In genomic region chr22:47561115-47561675, GRCh38 we compare ENCODE assay signal across 25 cellular contexts.
DNase-seq lines count a peak whose midpoint lies in the region; ATAC-seq and TF ChIP-seq lines count a peak whose summit lies in the region.
"Had no signal": no experiment of that assay in that cellular context is flagged by ENCODE, and none has a peak within 500 bp of the region (broad histone marks: within the 10 kb centered on the region; RNA-seq: fewer than 3 reads in every experiment).

No MANE protein-coding gene starts in this region.

- no peaks in the 10 kb centered on the region for H3K36me3 ChIP-seq in neuronal stem cell (replicated peaks in 1 of 2; ENCODE audit: control insufficient read depth in 2 of 2, insufficient read depth in 2 of 2, low read length in 2 of 2)
- H3K36me3 ChIP-seq: BE2C, BLaER1 had no signal

- peaks cover 26% of the 10 kb centered on the region for H3K9me3 Mint-ChIP-seq in type B pancreatic cell
- H3K9me3 Mint-ChIP-seq: CD4-positive, CD25-positive, alpha-beta regulatory T cell; CD8-positive, alpha-beta memory T cell had no signal

- no peak overlapping the region for H2BK12ac ChIP-seq in neuronal stem cell (ENCODE audit: low read length)

- no peak overlapping the region for H3K27ac Mint-ChIP-seq in type B pancreatic cell
- H3K27ac Mint-ChIP-seq: CD14-positive monocyte; CD4-positive, alpha-beta memory T cell; CD4-positive, CD25-positive, alpha-beta regulatory T cell; CD8-positive, alpha-beta memory T cell had no signal

- H3K18ac ChIP-seq in neuronal stem cell (ENCODE audit: low read length): no peak overlapping the region

- no peak for ATAC-seq in HG02970 (IDR thresholded peaks at IDR 0.05; ENCODE audit: low FRiP score, unreplicated experiment)
- ATAC-seq: GM12878 had no signal

- no peak overlapping the region for H2AK5ac ChIP-seq in neuronal stem cell (ENCODE audit: low read depth, low read length)

- H3K9ac ChIP-seq in neuronal stem cell (ENCODE audit: low read depth, low read length, poor library complexity): no peak overlapping the region
- H3K9ac ChIP-seq: BLaER1 had no signal

- H3K4ac ChIP-seq in neuronal stem cell (ENCODE audit: low read length): no peak overlapping the region

- H4K91ac ChIP-seq in neuronal stem cell (ENCODE audit: low read depth, low read length, poor library complexity): no peak overlapping the region

- peak; percentile 26 for DNase-seq in activated CD8-positive, alpha-beta memory T cell treated with anti-CD3 and anti-CD28 coated beads for 24 hours
- no peak for DNase-seq in activated CD8-positive, alpha-beta memory T cell treated with anti-CD3 and anti-CD28 coated beads, Interleukin-2, amount 50 U/mL, for 4 hours
- DNase-seq in islet precursor cell (peak; percentile 21), neuronal stem cell (ENCODE audit: low spot score) (no peak), type B pancreatic cell (ENCODE audit: extremely low spot score, unreplicated experiment) (peak; percentile 43), NCI-H2081 treated with DMSO at 0.1 percent for 48 hours (lab: John Stamatoyannopoulos, UW) (no peak)
- DNase-seq in stimulated activated CD4-positive, alpha-beta T cell treated with anti-CD3 and anti-CD28 coated beads, Interleukin-2, amount 100 ng/mL, for 48 hours: no peak
- DNase-seq: 8988T; ACHN; BE2C; C1 segment of cervical spinal cord; CD4-positive, alpha-beta memory T cell; CD4-positive, CD25-positive, alpha-beta regulatory T cell; CD8-positive, alpha-beta memory T cell; COR-L47; DMS 273 treated with DMSO at 0.1 percent for 48 hours; DMS153; DMS79; DND-41; EL; GDM1 had no signal

- H2AFZ ChIP-seq in neuronal stem cell (ENCODE audit: low read length): no peak overlapping the region

- H4K8ac ChIP-seq in neuronal stem cell (ENCODE audit: low read depth, low read length): no peak overlapping the region

- no peak overlapping the region for H3K4me3 Mint-ChIP-seq in type B pancreatic cell
- H3K4me3 Mint-ChIP-seq: CD14-positive monocyte; CD4-positive, alpha-beta memory T cell; CD4-positive, CD25-positive, alpha-beta regulatory T cell; CD8-positive, alpha-beta memory T cell had no signal

- no peaks in the 10 kb centered on the region for H3K27me3 Mint-ChIP-seq in type B pancreatic cell
- H3K27me3 Mint-ChIP-seq: CD4-positive, CD25-positive, alpha-beta regulatory T cell had no signal

- TF ChIP-seq CTCF in type B pancreatic cell (conservative IDR thresholded peaks at IDR 0.05): no peak

- H3K9me3 ChIP-seq in neuronal stem cell (replicated peaks in 1 of 2; ENCODE audit: control insufficient read depth in 2 of 2, insufficient read depth in 1 of 2, low read depth in 1 of 2, low read length in 2 of 2): peaks cover 0 to 62% of the 10 kb centered on the region in 2 donors
- H3K9me3 ChIP-seq: BE2C had no signal

- no peak overlapping the region for H3K23ac ChIP-seq in neuronal stem cell (ENCODE audit: low read depth, low read length, poor library complexity)

- peaks cover 2% of the 10 kb centered on the region for H3K79me1 ChIP-seq in neuronal stem cell (ENCODE audit: low read depth, low read length)

- no peak overlapping the region for H3K4me2 ChIP-seq in neuronal stem cell (ENCODE audit: insufficient read depth, low read length, poor library complexity, severe bottlenecking)
- H3K4me2 ChIP-seq: BLaER1 had no signal

- H3K27me3 ChIP-seq in neuronal stem cell (ENCODE audit: control insufficient read depth in 3 of 3, insufficient read depth in 3 of 3, low read depth in 1 of 3, low read length in 3 of 3): peaks cover 0 to 3% (median 2%) of the 10 kb centered on the region in 3 experiments
- H3K27me3 ChIP-seq: BE2C, BLaER1 had no signal

- H3K4me1 ChIP-seq in neuronal stem cell (ENCODE audit: control insufficient read depth in 2 of 2, insufficient read depth in 1 of 2, low read depth in 1 of 2, low read length in 2 of 2): no peaks in the 10 kb centered on the region
- H3K4me1 ChIP-seq: BE2C had no signal

- H2BK120ac ChIP-seq in neuronal stem cell (ENCODE audit: low read depth, low read length): no peak overlapping the region

- WGBS in neuronal stem cell (ENCODE audit: extremely low coverage in 2 of 2, insufficient read length in 2 of 2, insufficient replicate concordance in 1 of 2), 2 donors: no CpG with 5 or more reads among the region's 9 CpGs

- no peak overlapping the region for H3K27ac ChIP-seq in neuronal stem cell (replicated peaks; ENCODE audit: low read length)
- H3K27ac ChIP-seq: BLaER1 had no signal

- peak overlapping the region; percentile 1 for H2BK5ac ChIP-seq in neuronal stem cell (ENCODE audit: low read length)

- no peak overlapping the region for H2BK15ac ChIP-seq in neuronal stem cell (ENCODE audit: low read length)

- no peaks in the 10 kb centered on the region for H3K4me1 Mint-ChIP-seq in type B pancreatic cell (ENCODE audit: unreplicated experiment)
- H3K4me1 Mint-ChIP-seq: CD14-positive monocyte; CD4-positive, CD25-positive, alpha-beta regulatory T cell; CD8-positive, alpha-beta memory T cell had no signal

- H3K36me3 Mint-ChIP-seq in type B pancreatic cell: peaks cover 4% of the 10 kb centered on the region
- H3K36me3 Mint-ChIP-seq: CD14-positive monocyte; CD4-positive, alpha-beta memory T cell; CD4-positive, CD25-positive, alpha-beta regulatory T cell had no signal

- peak overlapping the region in 1 of 2 donors; percentile 25 for H3K4me3 ChIP-seq in neuronal stem cell (ENCODE audit: low read length in 2 of 2)
- H3K4me3 ChIP-seq: BLaER1, GM12878 had no signal

- no peak overlapping the region for H3K14ac ChIP-seq in neuronal stem cell (ENCODE audit: low read length)

Comparison
In these comparisons a context has a peak if more than half of its experiments do, and no peak if none do; other contexts are left out.
1. DNase-seq: peak in activated CD8-positive, alpha-beta memory T cell treated with anti-CD3 and anti-CD28 coated beads for 24 hours (single experiment), islet precursor cell (single experiment) and type B pancreatic cell (single experiment); none in activated CD8-positive, alpha-beta memory T cell treated with anti-CD3 and anti-CD28 coated beads, Interleukin-2, amount 50 U/mL, for 4 hours (single experiment), neuronal stem cell (single experiment), stimulated activated CD4-positive, alpha-beta T cell treated with anti-CD3 and anti-CD28 coated beads, Interleukin-2, amount 100 ng/mL, for 48 hours (0 of 2) and NCI-H2081 treated with DMSO at 0.1 percent for 48 hours (single experiment).